ENCODE assay signal across 21 cellular contexts in the genomic region with DNA sequence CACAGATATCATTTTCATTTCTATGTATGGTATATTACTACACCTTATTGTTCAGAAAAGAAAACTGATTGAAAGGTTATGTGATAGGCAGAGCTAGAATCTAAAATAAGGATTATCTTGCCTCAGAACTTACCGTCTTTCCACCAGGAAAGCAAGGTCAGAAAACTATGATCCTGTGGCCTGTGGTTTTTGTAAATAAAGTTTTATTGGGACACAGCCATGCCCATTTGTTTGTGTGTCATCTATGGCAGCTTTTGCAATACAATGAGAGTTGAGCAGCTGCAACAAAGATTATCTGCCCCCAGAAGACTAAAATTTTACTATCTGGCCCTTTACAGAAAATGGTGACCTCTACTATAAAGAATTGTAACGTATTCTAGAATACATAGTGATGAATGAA.
"Had no signal": no experiment of that assay in that cellular context is flagged by ENCODE, and none has a peak within 500 bp of the region (broad histone marks: within the 10 kb centered on the region; RNA-seq: fewer than 3 reads in every experiment).

No MANE protein-coding gene starts in this region.

- ATAC-seq: activated CD4-positive, alpha-beta T cell treated with anti-CD3 and anti-CD28 coated beads for 36 hours; activated T-cell treated with anti-CD3 and anti-CD28 coated beads, Interleukin-2, amount 50 U/mL, for 72 hours; Panc1; Right ventricle myocardium inferior had no signal

- H3K4me3 ChIP-seq: adrenal gland, breast epithelium, SK-N-MC had no signal

- H3K27ac ChIP-seq: adrenal gland, breast epithelium, SK-N-MC, WERI-Rb-1 had no signal

- H3K27me3 ChIP-seq: breast epithelium had no signal

- H3K9me3 ChIP-seq: adrenal gland, breast epithelium had no signal

- DNase-seq: activated CD4-positive, alpha-beta memory T cell treated with anti-CD3 and anti-CD28 coated beads, Interleukin-2, amount 10 ng/mL, durations not matched to agents 7 days and 5 days; activated CD4-positive, alpha-beta T cell treated with anti-CD3 and anti-CD28 coated beads for 36 hours; activated CD4-positive, alpha-beta T cell treated with anti-CD3 and anti-CD28 coated beads, Interleukin-2, amount 50 U/mL, for 1 hour; activated naive CD4-positive, alpha-beta T cell treated with anti-CD3 and anti-CD28 coated beads, Interleukin-2, amount 50 U/mL, for 16 hours; activated naive CD8-positive, alpha-beta T cell treated with anti-CD3 and anti-CD28 coated beads, Interleukin-2, amount 10 ng/mL, durations not matched to agents 7 days and 5 days; activated T-cell treated with anti-CD3 and anti-CD28 coated beads, Interleukin-2, amount 50 U/mL, for 72 hours; adrenal gland; aorta; central memory CD4-positive, alpha-beta T cell; Karpas-422; NCI-H1105 treated with DMSO at 0.1 percent for 48 hours; NCI-H187; NCI-H446 treated with DMSO at 0.1 percent for 48 hours; NCI-H524 treated with DMSO at 0.1 percent for 48 hours; RPMI8226; T-helper 1 cell; WERI-Rb-1 had no signal

- H3K36me3 ChIP-seq: adrenal gland, breast epithelium, WERI-Rb-1 had no signal

- H3K4me1 ChIP-seq: adrenal gland, breast epithelium had no signal
